In the genomic region with DNA sequence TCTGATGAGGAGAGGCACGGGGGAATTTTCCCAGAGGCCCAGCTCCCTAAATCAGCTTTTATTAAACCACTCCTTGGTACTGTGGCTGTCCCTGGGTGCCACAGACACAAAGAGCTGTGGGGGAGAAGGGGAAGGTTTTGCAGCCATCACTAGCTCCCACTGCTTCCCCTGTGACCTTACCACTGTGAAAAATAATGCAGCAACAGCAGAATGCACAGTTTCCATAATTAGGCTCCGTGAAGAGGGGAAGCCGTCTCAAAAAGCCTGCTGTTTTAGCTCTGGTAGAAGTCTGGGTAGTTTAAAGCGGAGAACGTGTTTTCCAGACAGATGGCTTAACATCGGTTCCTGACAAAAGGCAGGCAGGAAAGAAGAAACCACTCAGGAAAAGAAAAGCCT, we compare ENCODE assay signal across 17 cellular contexts. TPM values are rescaled to one million over a fixed set of nuclear protein-coding genes. Genes with fewer than 3 reads are reported as not detected.
DNase-seq lines count a peak whose midpoint lies in the region; ATAC-seq and TF ChIP-seq lines count a peak whose summit lies in the region.
"Had no signal": no experiment of that assay in that cellular context is flagged by ENCODE, and none has a peak within 500 bp of the region (broad histone marks: within the 10 kb centered on the region; RNA-seq: fewer than 3 reads in every experiment).

No MANE protein-coding gene starts in this region.

- H3K14ac ChIP-seq in trophoblast cell (ENCODE audit: low read length): peak overlapping the region; percentile 54

- DNase-seq in HCT116 (ENCODE audit: low read depth, low spot score) (no peak), PC-3 (no peak), fibroblast of villous mesenchyme (ENCODE audit: low read depth) (peak; percentile 19), trophoblast cell (no peak), ACHN (no peak)
- no peak for DNase-seq in stimulated activated CD4-positive, alpha-beta T cell treated with anti-CD3 and anti-CD28 coated beads, Interleukin-2, amount 100 ng/mL, for 24 hours
- DNase-seq: activated CD8-positive, alpha-beta memory T cell treated with anti-CD3 and anti-CD28 coated beads, Interleukin-2, amount 10 ng/mL, durations not matched to agents 7 days and 5 days; activated naive CD4-positive, alpha-beta T cell treated with anti-CD3 and anti-CD28 coated beads, Interleukin-2, amount 10 ng/mL, durations not matched to agents 7 days and 5 days; CD4-positive, CD25-positive, alpha-beta regulatory T cell; central memory CD4-positive, alpha-beta T cell; kidney; NCI-H1048; SW 1271; thyroid gland had no signal

- H3K27ac ChIP-seq in HCT116 (ENCODE audit: low read depth, low read length) (peak overlapping the region; percentile 46; the same call in 1 of the 2 replicates), PC-3 (ENCODE audit: low read length) (peak overlapping the region; percentile 90), trophoblast cell (ENCODE audit: low read depth, low read length) (peak overlapping the region; percentile 77)
- H3K27ac ChIP-seq: thyroid gland had no signal

- H3K4me2 ChIP-seq in HCT116 (ENCODE audit: low read length): peak overlapping the region; percentile 50
- H3K4me2 ChIP-seq in PC-3 (ENCODE audit: low read length): peak overlapping the region; percentile 55
- H3K4me2 ChIP-seq in trophoblast cell (ENCODE audit: low read length): peak overlapping the region; percentile 41

- H2AFZ ChIP-seq in HCT116 (ENCODE audit: low read depth, low read length, poor library complexity, severe bottlenecking) (peak overlapping the region; percentile 41), PC-3 (ENCODE audit: low read length) (no peak overlapping the region), trophoblast cell (ENCODE audit: insufficient read depth, low read length, poor library complexity) (no peak overlapping the region)

- no TSS peak for BruUV-seq in HCT116 (replicated peaks; lab: Mats Ljungman, UMichigan)
- TSS peak; percentile 75 for BruUV-seq in PC-3 (replicated peaks; lab: Mats Ljungman, UMichigan)

- no peak overlapping the region for H3K18ac ChIP-seq in trophoblast cell (ENCODE audit: low read length)

- POLR2A ChIA-PET in HCT116 (lab: Charles Lee): interaction anchor here (1.0 to 1.7 kb wide), 2 partner anchors 9 to 95 kb away, joined by 3 to 5 read pairs; no protein-coding TSS in a partner anchor
- POLR2A ChIA-PET in PC-3 (lab: Charles Lee; ENCODE audit: unreplicated experiment): interaction anchor here (0.5 kb wide), 1 partner anchor 64 kb away, joined by 9 read pairs; no protein-coding TSS in a partner anchor

- H2BK120ac ChIP-seq in trophoblast cell (ENCODE audit: insufficient read depth, low read length, poor library complexity): peak overlapping the region; percentile 84

- CTCF ChIA-PET in HCT116 (lab: Charles Lee): interaction anchor here (0.8 to 1.8 kb wide), 2 partner anchors 113 to 139 kb away, joined by 3 to 7 read pairs; no protein-coding TSS in a partner anchor
- CTCF ChIA-PET in PC-3 (lab: Charles Lee): interaction anchor here (0.6 to 1.4 kb wide), 3 partner anchors 17 to 113 kb away, joined by 4 to 6 read pairs (median 5); no protein-coding TSS in a partner anchor

- ATAC-seq in HCT116 (peak; percentile 22), PC-3 (peak; percentile 5; the same call in 1 of the 2 replicates), GM21576 (IDR thresholded peaks at IDR 0.05; ENCODE audit: unreplicated experiment) (no peak), HG03565 (IDR thresholded peaks at IDR 0.05; ENCODE audit: unreplicated experiment) (no peak)
- ATAC-seq: activated CD8-positive, alpha-beta memory T cell treated with anti-CD3 and anti-CD28 coated beads, Interleukin-2, amount 10 ng/mL, durations not matched to agents 7 days and 5 days; GM12878 had no signal

- H3K9ac ChIP-seq in HCT116 (ENCODE audit: low read length): peak overlapping the region; percentile 39
- peak overlapping the region; percentile 44 for H3K9ac ChIP-seq in PC-3 (ENCODE audit: low read length)
- no peak overlapping the region for H3K9ac ChIP-seq in trophoblast cell (ENCODE audit: low read length)

- H3K79me1 ChIP-seq in trophoblast cell (ENCODE audit: low read length): peaks cover 6% of the 10 kb centered on the region

- TF ChIP-seq CTCF in HCT116 (IDR thresholded peaks at IDR 0.05 in 2 of 3, conservative IDR thresholded peaks at IDR 0.05 in 1 of 3; ENCODE audit: borderline replicate concordance in 1 of 3, insufficient read depth in 1 of 3, low read depth in 2 of 3, low read length in 2 of 3): no peak
- no peak for TF ChIP-seq CTCF in PC-3 (conservative IDR thresholded peaks at IDR 0.05; ENCODE audit: low read depth, low read length)
- no peak for TF ChIP-seq CTCF in fibroblast of villous mesenchyme (IDR thresholded peaks at IDR 0.05; ENCODE audit: insufficient read depth, low read depth, low read length)

- no peak overlapping the region for H4K8ac ChIP-seq in trophoblast cell (ENCODE audit: low read depth, low read length)

- H3K4ac ChIP-seq in trophoblast cell (ENCODE audit: low read depth, low read length): peak overlapping the region; percentile 60

- in situ Hi-C loops in ACHN (cut with HindIII; ENCODE audit: low pct_ligation_motif_present, low pct_unique_long_range_greater_than_20kb, low sequenced_read_pairs): no loop called here

- H3K36me3 ChIP-seq in HCT116 (ENCODE audit: control insufficient read depth in 1 of 2, insufficient read depth in 2 of 2, low read length in 2 of 2): no peaks in the 10 kb centered on the region
- no peaks in the 10 kb centered on the region for H3K36me3 ChIP-seq in PC-3 (ENCODE audit: low read depth, low read length)
- H3K36me3 ChIP-seq in trophoblast cell (ENCODE audit: control insufficient read depth in 1 of 2, insufficient read depth in 2 of 2, low read length in 2 of 2): no peaks in the 10 kb centered on the region
- H3K36me3 ChIP-seq: thyroid gland had no signal

- H3K4me3 ChIP-seq in HCT116 (replicated peaks in 1 of 2; ENCODE audit: low read depth in 1 of 2, low read length in 2 of 2): no peak overlapping the region
- no peak overlapping the region for H3K4me3 ChIP-seq in PC-3 (ENCODE audit: low read length)
- H3K4me3 ChIP-seq in fibroblast of villous mesenchyme (ENCODE audit: low read depth, low read length): no peak overlapping the region
- H3K4me3 ChIP-seq in trophoblast cell (ENCODE audit: low read depth, low read length): no peak overlapping the region
- H3K4me3 ChIP-seq: GM12878, thyroid gland had no signal

- no peak for TF ChIP-seq RAD21 in HCT116 (IDR thresholded peaks at IDR 0.05; ENCODE audit: low read depth)

- H2BK5ac ChIP-seq in trophoblast cell (ENCODE audit: low read depth, low read length, poor library complexity): peak overlapping the region; percentile 85

- no peak overlapping the region for H4K12ac ChIP-seq in trophoblast cell (ENCODE audit: low read depth, low read length)

- H3K79me2 ChIP-seq in HCT116 (ENCODE audit: insufficient read depth, low read length) (no peaks in the 10 kb centered on the region), PC-3 (ENCODE audit: low read length) (no peaks in the 10 kb centered on the region), trophoblast cell (ENCODE audit: control insufficient read depth, insufficient read depth, low read length, poor library complexity) (no peaks in the 10 kb centered on the region)

- no peak overlapping the region for H2AK5ac ChIP-seq in trophoblast cell (ENCODE audit: low read length)

- peak overlapping the region; percentile 87 for H2BK12ac ChIP-seq in trophoblast cell (ENCODE audit: low read length)

- H3K9me3 ChIP-seq in HCT116 (ENCODE audit: control insufficient read depth in 1 of 2, insufficient read depth in 1 of 2, low read depth in 1 of 2, low read length in 2 of 2): no peaks in the 10 kb centered on the region
- H3K9me3 ChIP-seq in PC-3 (ENCODE audit: low read length): no peaks in the 10 kb centered on the region
- no peaks in the 10 kb centered on the region for H3K9me3 ChIP-seq in trophoblast cell (ENCODE audit: insufficient read depth, low read depth, low read length)
- H3K9me3 ChIP-seq: thyroid gland had no signal

- no CpG with 5 or more reads among the region's 6 CpGs for WGBS in trophoblast cell (ENCODE audit: extremely low coverage, insufficient coverage, insufficient read length)

- H4K20me1 ChIP-seq in HCT116 (ENCODE audit: insufficient read depth) (no peaks in the 10 kb centered on the region), PC-3 (ENCODE audit: low read length) (no peaks in the 10 kb centered on the region)

- H3F3A ChIP-seq in PC-3 (ENCODE audit: low read length, unreplicated experiment): no peaks in the 10 kb centered on the region

- H3K4me1 ChIP-seq in HCT116 (ENCODE audit: control insufficient read depth in 1 of 2, insufficient read depth in 2 of 2, low read length in 2 of 2): peaks cover 48 to 63% of the 10 kb centered on the region in 2 experiments
- H3K4me1 ChIP-seq in PC-3 (ENCODE audit: insufficient read depth, low read length): peaks cover 75% of the 10 kb centered on the region
- peaks cover 10 to 18% of the 10 kb centered on the region in 2 experiments for H3K4me1 ChIP-seq in trophoblast cell (ENCODE audit: control insufficient read depth in 1 of 2, insufficient read depth in 2 of 2, low read length in 2 of 2)

- no peak overlapping the region for H3K23ac ChIP-seq in trophoblast cell (ENCODE audit: low read length)

- no peaks in the 10 kb centered on the region for H3K9me2 ChIP-seq in HCT116 (ENCODE audit: insufficient read depth)
- no peaks in the 10 kb centered on the region for H3K9me2 ChIP-seq in PC-3 (replicated peaks; ENCODE audit: low read length)

- peak overlapping the region; percentile 71 for H4K91ac ChIP-seq in trophoblast cell (ENCODE audit: low read depth, low read length)

- TF ChIP-seq POLR2A in HCT116 (IDR thresholded peaks at IDR 0.05; ENCODE audit: borderline replicate concordance, extremely low read depth, insufficient read depth, insufficient read length): no peak

- no peaks in the 10 kb centered on the region for H3K27me3 ChIP-seq in HCT116 (ENCODE audit: insufficient read depth, low read length)
- no peaks in the 10 kb centered on the region for H3K27me3 ChIP-seq in PC-3 (ENCODE audit: low read length)
- no peaks in the 10 kb centered on the region for H3K27me3 ChIP-seq in trophoblast cell (ENCODE audit: insufficient read depth, low read length)
- H3K27me3 ChIP-seq: thyroid gland had no signal

- RAD21 ChIA-PET in HCT116 (lab: Charles Lee; ENCODE audit: low non-redundant PET in 1 of 2, low total read pairs in 2 of 2, uncharacterized antibody in 2 of 2, unreplicated experiment in 2 of 2): no interaction called here

- intact Hi-C loops in HCT116 (cut with micrococcal nuclease) (loop anchor here (10.0 kb wide), 1 partner anchor 110 kb away; no protein-coding TSS in a partner anchor), PC-3 (cut with micrococcal nuclease) (no loop called here)

TF ChIP-seq in HCT116, 20 proteins besides CTCF, POLR2A, EP300 and RAD21 (continues in another document):
- TF ChIP-seq JUND (IDR thresholded peaks at IDR 0.05) (no peak), SP1 (IDR thresholded peaks at IDR 0.05; ENCODE audit: low read depth) (no peak; the same call in 1 of the 2 replicates), ZNF274 (IDR thresholded peaks at IDR 0.05; ENCODE audit: low read depth, low read length) (no peak), CEBPB (IDR thresholded peaks at IDR 0.05; ENCODE audit: low read depth) (no peak)

RNA-seq across cellular contexts. Expression of a gene that starts 27.5 kb away (rescaled TPM):
- 63.6 TPM for total RNA-seq in HCT116 (2021; ENCODE audit: unreplicated experiment)
- 25.9 and 37.3 TPM in 2 replicates for polyA plus RNA-seq in HCT116 (2012)
- total RNA-seq in PC-3 (2014; rRNA removed): 52.5 and 59.6 TPM in 2 replicates
- 51.2 and 86.4 TPM in 2 replicates for total RNA-seq in fibroblast of villous mesenchyme
- polyA plus RNA-seq in trophoblast cell (2013): 43.9 and 44.8 TPM in 2 replicates

Comparison
In these comparisons a context has a peak if more than half of its experiments do, and no peak if none do; other contexts are left out.
1. ATAC-seq: peak in HCT116 (single experiment) and PC-3 (single experiment); none in GM21576 (single experiment) and HG03565 (single experiment).
2. Peak in every context shown above with its lines, with median percentiles within 50 percentile points of each other: H3K27ac ChIP-seq and H3K4me2 ChIP-seq.